In the genomic region with DNA sequence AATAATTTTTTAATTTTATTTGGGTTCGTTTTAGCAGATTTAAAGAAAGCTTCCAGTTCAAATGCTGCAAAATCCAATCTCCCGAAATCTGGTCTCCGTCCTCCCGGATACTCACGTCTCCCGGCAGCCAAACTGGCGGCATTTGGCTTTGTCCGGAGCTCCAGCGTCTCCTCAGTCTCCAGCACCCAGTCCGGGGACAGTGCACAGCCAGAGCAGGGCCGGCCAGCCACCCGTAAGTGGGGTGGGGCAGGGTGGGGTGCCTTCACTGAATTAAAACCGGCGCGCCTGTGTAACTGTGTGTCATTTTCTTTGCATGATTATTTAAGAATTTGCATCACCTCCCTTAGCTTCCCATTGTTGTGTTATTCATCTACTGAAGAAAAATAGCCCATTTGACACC, we compare ENCODE assay signal across 30 cellular contexts.
"Had no signal": no experiment of that assay in that cellular context is flagged by ENCODE, and none has a peak within 500 bp of the region (broad histone marks: within the 10 kb centered on the region; RNA-seq: fewer than 3 reads in every experiment).

No MANE protein-coding gene starts in this region.

- H3K27ac ChIP-seq: adrenal gland, body of pancreas, brain microvascular endothelial cell, breast epithelium, VCaP had no signal

- H3K36me3 ChIP-seq: adrenal gland, brain microvascular endothelial cell, breast epithelium had no signal

- H3K9me3 ChIP-seq: adrenal gland, body of pancreas, breast epithelium had no signal

- ATAC-seq: activated CD8-positive, alpha-beta T cell treated with anti-CD3 and anti-CD28 coated beads for 36 hours; activated T-cell treated with anti-CD3 and anti-CD28 coated beads, Interleukin-2, amount 50 U/mL, for 4 hours; activated T-cell treated with anti-CD3 and anti-CD28 coated beads, Interleukin-2, amount 50 U/mL, for 72 hours; activated T-helper 17 cell treated with anti-CD3 and anti-CD28 coated beads, Interleukin-2, amount 50 U/mL, for 72 hours; body of pancreas had no signal

- H3K4me1 ChIP-seq: adrenal gland, body of pancreas, breast epithelium had no signal

- DNase-seq: activated B cell treated with CpG ODN at 0.5 μM for 24 hours; activated CD4-positive, alpha-beta memory T cell treated with anti-CD3 and anti-CD28 coated beads for 36 hours; activated CD4-positive, alpha-beta T cell treated with anti-CD3 and anti-CD28 coated beads for 4 hours; activated CD4-positive, alpha-beta T cell treated with anti-CD3 and anti-CD28 coated beads, Interleukin-2, amount 10 ng/mL, durations not matched to agents 24 days and 14 days; activated CD4-positive, alpha-beta T cell treated with anti-CD3 and anti-CD28 coated beads, Interleukin-2, amount 50 U/mL, for 1 hour; activated CD4-positive, alpha-beta T cell treated with anti-CD3 and anti-CD28 coated beads, Interleukin-2, amount 50 U/mL, for 4 hours; activated CD4-positive, CD25-positive, alpha-beta regulatory T cell treated with anti-CD3 and anti-CD28 coated beads, Interleukin-2, amount 50 U/mL, for 72 hours; activated CD8-positive, alpha-beta memory T cell treated with anti-CD3 and anti-CD28 coated beads, Interleukin-2, amount 50 U/mL, for 4 hours; activated CD8-positive, alpha-beta T cell treated with anti-CD3 and anti-CD28 coated beads for 36 hours; activated effector memory CD4-positive, alpha-beta T cell treated with anti-CD3 and anti-CD28 coated beads, Interleukin-2, amount 50 U/mL, for 16 hours; activated gamma-delta T cell treated with Interleukin-2 at 50 U/mL for 16 hours; activated naive CD4-positive, alpha-beta T cell; activated naive CD4-positive, alpha-beta T cell treated with anti-CD3 and anti-CD28 coated beads for 36 hours; activated naive CD4-positive, alpha-beta T cell treated with anti-CD3 and anti-CD28 coated beads, Interleukin-2, amount 50 U/mL, for 16 hours; activated naive CD8-positive, alpha-beta T cell treated with anti-CD3 and anti-CD28 coated beads for 36 hours; activated T-cell treated with anti-CD3 and anti-CD28 coated beads for 4 hours; activated T-cell treated with anti-CD3 and anti-CD28 coated beads, Interleukin-2, amount 50 U/mL, for 1 hour; activated T-cell treated with anti-CD3 and anti-CD28 coated beads, Interleukin-2, amount 50 U/mL, for 4 hours; activated T-cell treated with anti-CD3 and anti-CD28 coated beads, Interleukin-2, amount 50 U/mL, for 72 hours; adrenal gland; amniotic stem cell; aorta; body of pancreas; brain microvascular endothelial cell; central memory CD4-positive, alpha-beta T cell; T-helper 2 cell; T-helper 9 cell had no signal

- H3K4me3 ChIP-seq: adrenal gland, body of pancreas, breast epithelium had no signal

- H3K27me3 ChIP-seq: adrenal gland, body of pancreas, brain microvascular endothelial cell, breast epithelium had no signal
